In the genomic region with DNA sequence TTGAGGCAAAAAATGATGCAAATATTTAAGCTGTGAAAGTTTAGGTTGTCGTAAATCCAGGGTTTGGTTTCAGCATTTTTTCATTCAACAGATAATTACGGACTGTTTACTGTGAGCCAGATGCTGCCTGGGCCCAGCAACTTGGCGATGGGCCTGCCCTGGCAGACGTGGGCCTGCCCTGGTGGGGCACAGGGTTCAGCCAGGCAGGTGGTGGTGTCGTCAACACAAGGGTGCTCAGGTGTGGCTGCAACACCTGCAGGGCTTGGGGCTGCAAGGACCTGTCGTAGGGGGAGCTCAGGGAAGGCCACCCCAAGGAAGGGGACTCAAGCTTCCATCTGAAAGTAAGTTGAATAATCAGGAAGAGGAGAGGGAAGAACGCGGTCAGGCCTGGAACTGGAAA, we compare ENCODE assay signal across 1 cellular context.
A peak's percentile ranks its signal among the peaks of the same experiment; 100 is the strongest.
TF ChIP-seq lines count a peak whose summit lies in the region.

No MANE protein-coding gene starts in this region.

TF ChIP-seq in K562, 482 proteins besides CTCF, POLR2A, EP300 and RAD21:
- TF ChIP-seq POLR2G (IDR thresholded peaks at IDR 0.05; ENCODE audit: low read depth, low read length), result 0 out of 2 replicates have a peak, but pooled peaks have one; percentile 7
- TF ChIP-seq ZNF133 (CRISPR knock-in tag; IDR thresholded peaks at IDR 0.05), result no peak
